11 cellular contexts compared by ENCODE assay signal in genomic region chr9:22237497-22238363, GRCh38.
DNase-seq lines count a peak whose midpoint lies in the region; ATAC-seq lines count a peak whose summit lies in the region.
"Had no signal": no experiment of that assay in that cellular context is flagged by ENCODE, and none has a peak within 500 bp of the region (broad histone marks: within the 10 kb centered on the region; RNA-seq: fewer than 3 reads in every experiment).

No MANE protein-coding gene starts in this region.

- H3K27me3 Mint-ChIP-seq in stimulated activated naive B cell treated with anti-CD40 and anti-IgM and Interleukin-4, amounts not matched to agents 10 μg/mL and 1 μg/mL and 100 μg/mL, for 72 hours = no peaks in the 10 kb centered on the region

- H3K9me3 ChIP-seq in SJCRH30 (replicated peaks) = no peaks in the 10 kb centered on the region

- H3K4me3 Mint-ChIP-seq in stimulated activated naive B cell treated with anti-CD40 and anti-IgM and Interleukin-4, amounts not matched to agents 10 μg/mL and 1 μg/mL and 100 μg/mL, for 72 hours = peak overlapping the region; percentile 4 to 41
- H3K4me3 Mint-ChIP-seq: natural killer cell treated with Interleukin-12 subunit alpha and Interleukin-12 subunit beta and Interleukin-15 and Interleukin-18, amount 100 ng/mL, for 72 hours had no signal

- DNase-seq in DMS 273 (lab: John Stamatoyannopoulos, UW; ENCODE audit: unreplicated experiment) = peak; percentile 5
- DNase-seq in DMS 273 treated with DMSO at 0.1 percent for 48 hours (lab: John Stamatoyannopoulos, UW) = no peak
- peak; percentile 31 to 58 for DNase-seq in SJCRH30
- DNase-seq in fibroblast of the conjunctiva (ENCODE audit: low read depth) = peak; percentile 46
- no peak for DNase-seq in stimulated activated naive B cell treated with anti-CD40 and anti-IgM and Interleukin-4, amounts not matched to agents 10 μg/mL and 1 μg/mL and 100 μg/mL, for 72 hours
- no peak for DNase-seq in Right ventricle myocardium superior
- no peak for DNase-seq in Kasumi-1 (lab: John Stamatoyannopoulos, UW)
- DNase-seq: NCI-H2029 had no signal

- H3K27ac ChIP-seq in SJCRH30 = peak overlapping the region; percentile 28; the same call in 1 of the 2 replicates
- H3K27ac ChIP-seq: 22Rv1 had no signal

- H3K27ac Mint-ChIP-seq in stimulated activated naive B cell treated with anti-CD40 and anti-IgM and Interleukin-4, amounts not matched to agents 10 μg/mL and 1 μg/mL and 100 μg/mL, for 72 hours = peak overlapping the region; percentile 33
- H3K27ac Mint-ChIP-seq: natural killer cell treated with Interleukin-12 subunit alpha and Interleukin-12 subunit beta and Interleukin-15 and Interleukin-18, amount 100 ng/mL, for 72 hours had no signal

- no peaks in the 10 kb centered on the region for H3K36me3 ChIP-seq in SJCRH30

- H3K9me3 Mint-ChIP-seq in stimulated activated naive B cell treated with anti-CD40 and anti-IgM and Interleukin-4, amounts not matched to agents 10 μg/mL and 1 μg/mL and 100 μg/mL, for 72 hours = peaks cover under 1 to 5% of the 10 kb centered on the region in 2 donors
- H3K9me3 Mint-ChIP-seq: natural killer cell treated with Interleukin-12 subunit alpha and Interleukin-12 subunit beta and Interleukin-15 and Interleukin-18, amount 100 ng/mL, for 72 hours had no signal

- intact Hi-C loops in Right ventricle myocardium superior (cut with DNase I) = no loop called here

- ATAC-seq in stimulated activated naive B cell treated with anti-CD40 and anti-IgM and Interleukin-4, amounts not matched to agents 10 μg/mL and 1 μg/mL and 100 μg/mL, for 72 hours (replicated peaks) = no peak
- ATAC-seq in Right ventricle myocardium superior (ENCODE audit: poor library complexity) = no peak
- no peak for ATAC-seq in HG02981 (IDR thresholded peaks at IDR 0.05; ENCODE audit: unreplicated experiment)
- ATAC-seq: natural killer cell treated with Interleukin-12 subunit alpha and Interleukin-12 subunit beta and Interleukin-15 and Interleukin-18, amount 100 ng/mL, for 72 hours had no signal

- peaks cover 15% of the 10 kb centered on the region for H3K4me1 ChIP-seq in SJCRH30

- H3K4me1 Mint-ChIP-seq in stimulated activated naive B cell treated with anti-CD40 and anti-IgM and Interleukin-4, amounts not matched to agents 10 μg/mL and 1 μg/mL and 100 μg/mL, for 72 hours = peaks cover 43 to 66% of the 10 kb centered on the region in 2 donors

- no peak overlapping the region for H3K4me3 ChIP-seq in SJCRH30

- H3K36me3 Mint-ChIP-seq in stimulated activated naive B cell treated with anti-CD40 and anti-IgM and Interleukin-4, amounts not matched to agents 10 μg/mL and 1 μg/mL and 100 μg/mL, for 72 hours = peaks cover 0 to 1% of the 10 kb centered on the region in 2 donors

- no peaks in the 10 kb centered on the region for H3K27me3 ChIP-seq in SJCRH30

Comparison
In these comparisons a context has a peak if more than half of its experiments do, and no peak if none do; other contexts are left out.
1. DNase-seq: peak in DMS 273 (single experiment), SJCRH30 (2 of 2) and fibroblast of the conjunctiva (single experiment); none in DMS 273 treated with DMSO at 0.1 percent for 48 hours (single experiment), stimulated activated naive B cell treated with anti-CD40 and anti-IgM and Interleukin-4, amounts not matched to agents 10 μg/mL and 1 μg/mL and 100 μg/mL, for 72 hours (single experiment), Right ventricle myocardium superior (single experiment) and Kasumi-1 (0 of 2).